In the genomic region with DNA sequence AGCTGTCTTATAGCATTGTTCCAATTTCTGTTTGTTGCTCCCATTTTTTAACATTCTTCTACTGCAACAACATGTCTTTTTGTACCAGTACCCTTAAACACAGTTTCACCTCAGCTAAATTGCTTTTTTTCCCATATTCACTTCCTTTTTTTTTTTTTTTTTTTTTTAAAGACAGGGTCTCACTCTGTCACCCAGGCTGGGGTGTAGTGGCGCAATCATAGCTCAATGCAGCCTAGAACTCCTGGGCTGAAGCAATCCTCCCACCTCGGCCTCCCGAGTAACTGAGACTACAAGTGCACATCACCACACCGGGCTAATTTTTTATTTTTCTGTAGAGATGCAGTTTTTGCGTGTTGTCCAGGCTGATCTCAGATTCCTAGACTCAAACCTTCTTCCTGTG, we compare ENCODE assay signal across 19 cellular contexts.
"Had no signal": no experiment of that assay in that cellular context is flagged by ENCODE, and none has a peak within 500 bp of the region (broad histone marks: within the 10 kb centered on the region; RNA-seq: fewer than 3 reads in every experiment).

No MANE protein-coding gene starts in this region.

- ATAC-seq: K562, T-cell had no signal

- FAIRE-seq: astrocyte, K562 had no signal

- DNase-seq: activated CD4-positive, alpha-beta memory T cell treated with anti-CD3 and anti-CD28 coated beads for 36 hours; activated CD4-positive, alpha-beta T cell treated with anti-CD3 and anti-CD28 coated beads, Interleukin-2, amount 10 ng/mL, durations not matched to agents 7 days and 5 days; activated CD4-positive, CD25-positive, alpha-beta regulatory T cell; activated CD8-positive, alpha-beta memory T cell treated with anti-CD3 and anti-CD28 coated beads for 24 hours; activated naive CD4-positive, alpha-beta T cell; amygdala; Kasumi-1; NCI-H1105 treated with DMSO at 0.1 percent for 48 hours; NCI-H1436 treated with DMSO at 0.1 percent for 48 hours; NCI-H187; NCI-H2081; NCI-H524; Peyer's patch; Right ventricle myocardium superior; T-cell; T-helper 2 cell; T1000 had no signal
